ENCODE assay signal across 9 cellular contexts in genomic region chr15:76309561-76310330, GRCh38. TPM values are rescaled to one million over a fixed set of nuclear protein-coding genes. Genes with fewer than 3 reads are reported as not detected.
DNase-seq lines count a peak whose midpoint lies in the region; FAIRE-seq and TF ChIP-seq lines count a peak whose summit lies in the region.
"Had no signal": no experiment of that assay in that cellular context is flagged by ENCODE, and none has a peak within 500 bp of the region (broad histone marks: within the 10 kb centered on the region; RNA-seq: fewer than 3 reads in every experiment).

No MANE protein-coding gene starts in this region.

- H3K27me3 Mint-ChIP-seq in mesothelial cell of epicardium (ENCODE audit: low read depth): no peaks in the 10 kb centered on the region

- no peak for TF ChIP-seq POLR2A in GM12892 (IDR thresholded peaks at IDR 0.05; ENCODE audit: low read depth, low read length)

- TF ChIP-seq CTCF in AG10803 (conservative IDR thresholded peaks at IDR 0.05; ENCODE audit: low read length): no peak
- no peak for TF ChIP-seq CTCF in HEK293 (tag by site-specific recombination; IDR thresholded peaks at IDR 0.05)
- no peak for TF ChIP-seq CTCF in mesothelial cell of epicardium (IDR thresholded peaks at IDR 0.05; ENCODE audit: unreplicated experiment)

- H3K27ac Mint-ChIP-seq in mesothelial cell of epicardium: peak overlapping the region; percentile 89

- peaks cover 4% of the 10 kb centered on the region for H3K9me3 Mint-ChIP-seq in mesothelial cell of epicardium

- peaks cover 0 to 4% of the 10 kb centered on the region in 2 experiments; a peak in 1 of 3 replicates for H3K36me3 ChIP-seq in HEK293 (ENCODE audit: control insufficient read depth in 2 of 2, insufficient read depth in 1 of 2, low read length in 2 of 2)

- no peak overlapping the region for H3K27ac ChIP-seq in HEK293 (ENCODE audit: extremely low read depth, low read depth, low read length)

- H3K9me3 ChIP-seq in HEK293 (ENCODE audit: control insufficient read depth, insufficient read depth, low read depth, low read length): no peaks in the 10 kb centered on the region

- H3K36me3 Mint-ChIP-seq in mesothelial cell of epicardium: peaks cover 3% of the 10 kb centered on the region

- H3K4me3 ChIP-seq in AG10803 (ENCODE audit: low read length) (peak overlapping the region; percentile 91), HEK293 (ENCODE audit: low read depth, low read length) (peak overlapping the region; percentile 77)

- H3K4me1 Mint-ChIP-seq in mesothelial cell of epicardium: peaks cover 17% of the 10 kb centered on the region

- H3K4me3 Mint-ChIP-seq in mesothelial cell of epicardium: peak overlapping the region; percentile 85

- peak; percentile 61 for DNase-seq in AG10803 (ENCODE audit: low read depth)
- DNase-seq in amniotic epithelial cell (ENCODE audit: low read depth): peak; percentile 11
- DNase-seq in mesothelial cell of epicardium (ENCODE audit: low spot score in 2 of 2, unreplicated experiment in 2 of 2): no peak
- DNase-seq in pons (ENCODE audit: low spot score): no peak
- no peak for DNase-seq in GM12892 (ENCODE audit: insufficient read length)
- DNase-seq in MV-4-11 (lab: John Stamatoyannopoulos, UW): no peak
- DNase-seq in HuH-7.5 (ENCODE audit: low spot score): no peak

- no peak for FAIRE-seq in GM12892 (lab: Jason Lieb, UNC)
- FAIRE-seq: frontal cortex had no signal

- POLR2A ChIA-PET in HEK293 (lab: Yijun Ruan, JAX): interaction anchor here (0.7 to 3.6 kb wide), 8 partner anchors 14 to 754 kb away, joined by 4 to 83 read pairs (median 12); partner anchors contain the start of gene ISL2

- peaks cover 16% of the 10 kb centered on the region; the same call in 1 of the 2 replicates for H3K4me1 ChIP-seq in HEK293 (ENCODE audit: control insufficient read depth, insufficient read depth, low read length)

- CTCF ChIA-PET in HEK293 (lab: Yijun Ruan, JAX): interaction anchor here (0.6 to 2.5 kb wide), 6 partner anchors 15 to 558 kb away, joined by 3 to 8 read pairs (median 3); no protein-coding TSS in a partner anchor

TF ChIP-seq in HEK293, 187 proteins besides CTCF, POLR2A, EP300 and RAD21:
- TF ChIP-seq ZNF362 (tag by site-specific recombination; IDR thresholded peaks at IDR 0.05) (peak; percentile 64), INSM2 (tag by site-specific recombination; IDR thresholded peaks at IDR 0.05) (no peak), ZXDB (tag by site-specific recombination; IDR thresholded peaks at IDR 0.05) (peak; percentile 88)

RNA-seq across cellular contexts. Expression of gene ETFA, which starts 1.5 kb away (rescaled TPM):
- total RNA-seq in mesothelial cell of epicardium: 98.4 to 107 TPM (median 107 TPM) in 3 replicates
- polyA plus RNA-seq in GM12892 (2012; ENCODE audit: missing spikeins): 284 TPM

RNA-seq across cellular contexts. Expression of gene ISL2, which starts 26.8 kb away (rescaled TPM):
- 1.2 to 1.5 TPM (median 1.2 TPM) in 3 replicates for total RNA-seq in mesothelial cell of epicardium
- polyA plus RNA-seq in GM12892 (2012; ENCODE audit: missing spikeins): 0.42 TPM
- total RNA-seq: frontal cortex had no signal

Comparison
In these comparisons a context has a peak if more than half of its experiments do, and no peak if none do; other contexts are left out.
1. DNase-seq: peak in AG10803 (single experiment) and amniotic epithelial cell (single experiment); none in mesothelial cell of epicardium (0 of 2), pons (single experiment), GM12892 (single experiment), MV-4-11 (single experiment) and HuH-7.5 (single experiment).